ENCODE assay signal across 1 cellular context in the genomic region with DNA sequence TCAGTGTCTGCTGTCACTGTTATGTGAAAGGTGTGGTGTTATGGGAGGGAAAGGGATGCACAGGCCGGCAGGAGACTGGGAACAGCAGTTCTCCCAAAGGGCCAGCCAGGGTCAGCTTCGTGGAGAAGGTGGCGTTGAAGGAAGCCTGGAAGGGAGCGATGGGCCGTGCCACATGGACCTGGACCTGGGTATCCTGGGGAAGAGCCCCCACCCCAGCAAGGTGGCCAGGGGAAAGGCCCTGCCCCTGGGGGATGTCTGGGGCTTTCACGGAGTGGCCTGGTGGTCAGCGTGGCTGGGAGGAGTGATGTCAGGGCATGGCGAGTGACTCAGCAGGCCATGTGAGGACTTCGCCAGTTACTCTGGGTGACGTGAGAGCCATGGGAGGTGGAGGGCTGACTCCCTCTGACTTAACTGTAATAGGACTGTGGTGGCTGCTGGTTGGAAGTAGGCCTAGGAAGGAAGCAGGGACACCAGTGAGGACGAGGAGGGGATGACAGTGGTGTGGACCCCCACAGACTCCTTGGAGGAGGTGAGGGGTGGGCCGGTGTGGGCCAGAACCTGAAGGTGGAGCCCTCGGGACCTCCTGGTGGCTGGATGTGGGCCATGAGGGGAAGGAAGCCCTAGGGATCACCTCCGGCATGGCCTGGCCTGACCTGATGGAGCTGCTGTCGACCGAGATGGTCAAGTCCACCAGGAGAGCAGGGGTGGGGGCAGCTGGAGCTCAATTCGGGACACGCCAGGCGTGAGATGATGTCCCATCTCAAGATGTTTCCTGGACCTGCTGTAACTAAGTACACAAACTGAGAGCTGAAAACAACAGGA.
TF ChIP-seq lines count a peak whose summit lies in the region.

No MANE protein-coding gene starts in this region.

TF ChIP-seq in K562, 482 proteins besides CTCF, POLR2A, EP300 and RAD21:
- TF ChIP-seq JUND (IDR thresholded peaks at IDR 0.05; ENCODE audit: borderline replicate concordance, low read depth, low read length): peak; percentile 24; the same call in 1 of the 2 replicates
- peak; percentile 36; the same call in 1 of the 3 replicates for TF ChIP-seq JUND (tag; IDR thresholded peaks at IDR 0.05; ENCODE audit: borderline replicate concordance, low read depth, low read length)
- TF ChIP-seq, protein P1, sequence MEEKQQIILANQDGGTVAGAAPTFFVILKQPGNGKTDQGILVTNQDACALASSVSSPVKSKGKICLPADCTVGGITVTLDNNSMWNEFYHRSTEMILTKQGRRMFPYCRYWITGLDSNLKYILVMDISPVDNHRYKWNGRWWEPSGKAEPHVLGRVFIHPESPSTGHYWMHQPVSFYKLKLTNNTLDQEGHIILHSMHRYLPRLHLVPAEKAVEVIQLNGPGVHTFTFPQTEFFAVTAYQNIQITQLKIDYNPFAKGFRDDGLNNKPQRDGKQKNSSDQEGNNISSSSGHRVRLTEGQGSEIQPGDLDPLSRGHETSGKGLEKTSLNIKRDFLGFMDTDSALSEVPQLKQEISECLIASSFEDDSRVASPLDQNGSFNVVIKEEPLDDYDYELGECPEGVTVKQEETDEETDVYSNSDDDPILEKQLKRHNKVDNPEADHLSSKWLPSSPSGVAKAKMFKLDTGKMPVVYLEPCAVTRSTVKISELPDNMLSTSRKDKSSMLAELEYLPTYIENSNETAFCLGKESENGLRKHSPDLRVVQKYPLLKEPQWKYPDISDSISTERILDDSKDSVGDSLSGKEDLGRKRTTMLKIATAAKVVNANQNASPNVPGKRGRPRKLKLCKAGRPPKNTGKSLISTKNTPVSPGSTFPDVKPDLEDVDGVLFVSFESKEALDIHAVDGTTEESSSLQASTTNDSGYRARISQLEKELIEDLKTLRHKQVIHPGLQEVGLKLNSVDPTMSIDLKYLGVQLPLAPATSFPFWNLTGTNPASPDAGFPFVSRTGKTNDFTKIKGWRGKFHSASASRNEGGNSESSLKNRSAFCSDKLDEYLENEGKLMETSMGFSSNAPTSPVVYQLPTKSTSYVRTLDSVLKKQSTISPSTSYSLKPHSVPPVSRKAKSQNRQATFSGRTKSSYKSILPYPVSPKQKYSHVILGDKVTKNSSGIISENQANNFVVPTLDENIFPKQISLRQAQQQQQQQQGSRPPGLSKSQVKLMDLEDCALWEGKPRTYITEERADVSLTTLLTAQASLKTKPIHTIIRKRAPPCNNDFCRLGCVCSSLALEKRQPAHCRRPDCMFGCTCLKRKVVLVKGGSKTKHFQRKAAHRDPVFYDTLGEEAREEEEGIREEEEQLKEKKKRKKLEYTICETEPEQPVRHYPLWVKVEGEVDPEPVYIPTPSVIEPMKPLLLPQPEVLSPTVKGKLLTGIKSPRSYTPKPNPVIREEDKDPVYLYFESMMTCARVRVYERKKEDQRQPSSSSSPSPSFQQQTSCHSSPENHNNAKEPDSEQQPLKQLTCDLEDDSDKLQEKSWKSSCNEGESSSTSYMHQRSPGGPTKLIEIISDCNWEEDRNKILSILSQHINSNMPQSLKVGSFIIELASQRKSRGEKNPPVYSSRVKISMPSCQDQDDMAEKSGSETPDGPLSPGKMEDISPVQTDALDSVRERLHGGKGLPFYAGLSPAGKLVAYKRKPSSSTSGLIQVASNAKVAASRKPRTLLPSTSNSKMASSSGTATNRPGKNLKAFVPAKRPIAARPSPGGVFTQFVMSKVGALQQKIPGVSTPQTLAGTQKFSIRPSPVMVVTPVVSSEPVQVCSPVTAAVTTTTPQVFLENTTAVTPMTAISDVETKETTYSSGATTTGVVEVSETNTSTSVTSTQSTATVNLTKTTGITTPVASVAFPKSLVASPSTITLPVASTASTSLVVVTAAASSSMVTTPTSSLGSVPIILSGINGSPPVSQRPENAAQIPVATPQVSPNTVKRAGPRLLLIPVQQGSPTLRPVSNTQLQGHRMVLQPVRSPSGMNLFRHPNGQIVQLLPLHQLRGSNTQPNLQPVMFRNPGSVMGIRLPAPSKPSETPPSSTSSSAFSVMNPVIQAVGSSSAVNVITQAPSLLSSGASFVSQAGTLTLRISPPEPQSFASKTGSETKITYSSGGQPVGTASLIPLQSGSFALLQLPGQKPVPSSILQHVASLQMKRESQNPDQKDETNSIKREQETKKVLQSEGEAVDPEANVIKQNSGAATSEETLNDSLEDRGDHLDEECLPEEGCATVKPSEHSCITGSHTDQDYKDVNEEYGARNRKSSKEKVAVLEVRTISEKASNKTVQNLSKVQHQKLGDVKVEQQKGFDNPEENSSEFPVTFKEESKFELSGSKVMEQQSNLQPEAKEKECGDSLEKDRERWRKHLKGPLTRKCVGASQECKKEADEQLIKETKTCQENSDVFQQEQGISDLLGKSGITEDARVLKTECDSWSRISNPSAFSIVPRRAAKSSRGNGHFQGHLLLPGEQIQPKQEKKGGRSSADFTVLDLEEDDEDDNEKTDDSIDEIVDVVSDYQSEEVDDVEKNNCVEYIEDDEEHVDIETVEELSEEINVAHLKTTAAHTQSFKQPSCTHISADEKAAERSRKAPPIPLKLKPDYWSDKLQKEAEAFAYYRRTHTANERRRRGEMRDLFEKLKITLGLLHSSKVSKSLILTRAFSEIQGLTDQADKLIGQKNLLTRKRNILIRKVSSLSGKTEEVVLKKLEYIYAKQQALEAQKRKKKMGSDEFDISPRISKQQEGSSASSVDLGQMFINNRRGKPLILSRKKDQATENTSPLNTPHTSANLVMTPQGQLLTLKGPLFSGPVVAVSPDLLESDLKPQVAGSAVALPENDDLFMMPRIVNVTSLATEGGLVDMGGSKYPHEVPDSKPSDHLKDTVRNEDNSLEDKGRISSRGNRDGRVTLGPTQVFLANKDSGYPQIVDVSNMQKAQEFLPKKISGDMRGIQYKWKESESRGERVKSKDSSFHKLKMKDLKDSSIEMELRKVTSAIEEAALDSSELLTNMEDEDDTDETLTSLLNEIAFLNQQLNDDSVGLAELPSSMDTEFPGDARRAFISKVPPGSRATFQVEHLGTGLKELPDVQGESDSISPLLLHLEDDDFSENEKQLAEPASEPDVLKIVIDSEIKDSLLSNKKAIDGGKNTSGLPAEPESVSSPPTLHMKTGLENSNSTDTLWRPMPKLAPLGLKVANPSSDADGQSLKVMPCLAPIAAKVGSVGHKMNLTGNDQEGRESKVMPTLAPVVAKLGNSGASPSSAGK (IDR thresholded peaks at IDR 0.05): peak; percentile 39; the same call in 1 of the 2 replicates
- no peak for TF ChIP-seq ATF1 (CRISPR knock-in tag; IDR thresholded peaks at IDR 0.05)
- peak; percentile 46; the same call in 1 of the 2 replicates for TF ChIP-seq ATF1 (tag; IDR thresholded peaks at IDR 0.05)
- TF ChIP-seq NFE2 (IDR thresholded peaks at IDR 0.05; ENCODE audit: low read depth): peak; percentile 26; the same call in 1 of the 2 replicates
- no peak for TF ChIP-seq DDX20 (tag; IDR thresholded peaks at IDR 0.05; ENCODE audit: low read depth)
- no peak for TF ChIP-seq FOXA3 (CRISPR knock-in tag; conservative IDR thresholded peaks at IDR 0.05 in 1 of 2, IDR thresholded peaks at IDR 0.05 in 1 of 2)
- no peak for TF ChIP-seq NFRKB (IDR thresholded peaks at IDR 0.05; ENCODE audit: low read depth)
- TF ChIP-seq NR4A1 (CRISPR knock-in tag; IDR thresholded peaks at IDR 0.05): no peak
- 0 out of 2 replicates have a peak, but pooled peaks have one; percentile 43 for TF ChIP-seq NR4A1 (tag; IDR thresholded peaks at IDR 0.05)
- TF ChIP-seq NR2C1 (IDR thresholded peaks at IDR 0.05): no peak
- TF ChIP-seq NR2C1 (tag; IDR thresholded peaks at IDR 0.05): no peak
- no peak for TF ChIP-seq TEAD4 (IDR thresholded peaks at IDR 0.05; ENCODE audit: low read length)
- no peak for TF ChIP-seq TEAD4 (CRISPR knock-in tag; IDR thresholded peaks at IDR 0.05; ENCODE audit: borderline replicate concordance)
- TF ChIP-seq C11orf30 (IDR thresholded peaks at IDR 0.05; ENCODE audit: low read depth): 0 out of 2 replicates have a peak, but pooled peaks have one; percentile 10
- TF ChIP-seq, protein P2, sequence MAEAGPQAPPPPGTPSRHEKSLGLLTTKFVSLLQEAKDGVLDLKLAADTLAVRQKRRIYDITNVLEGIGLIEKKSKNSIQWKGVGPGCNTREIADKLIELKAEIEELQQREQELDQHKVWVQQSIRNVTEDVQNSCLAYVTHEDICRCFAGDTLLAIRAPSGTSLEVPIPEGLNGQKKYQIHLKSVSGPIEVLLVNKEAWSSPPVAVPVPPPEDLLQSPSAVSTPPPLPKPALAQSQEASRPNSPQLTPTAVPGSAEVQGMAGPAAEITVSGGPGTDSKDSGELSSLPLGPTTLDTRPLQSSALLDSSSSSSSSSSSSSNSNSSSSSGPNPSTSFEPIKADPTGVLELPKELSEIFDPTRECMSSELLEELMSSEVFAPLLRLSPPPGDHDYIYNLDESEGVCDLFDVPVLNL (CRISPR knock-in tag; IDR thresholded peaks at IDR 0.05; ENCODE audit: low read depth): no peak
- TF ChIP-seq, protein P3, sequence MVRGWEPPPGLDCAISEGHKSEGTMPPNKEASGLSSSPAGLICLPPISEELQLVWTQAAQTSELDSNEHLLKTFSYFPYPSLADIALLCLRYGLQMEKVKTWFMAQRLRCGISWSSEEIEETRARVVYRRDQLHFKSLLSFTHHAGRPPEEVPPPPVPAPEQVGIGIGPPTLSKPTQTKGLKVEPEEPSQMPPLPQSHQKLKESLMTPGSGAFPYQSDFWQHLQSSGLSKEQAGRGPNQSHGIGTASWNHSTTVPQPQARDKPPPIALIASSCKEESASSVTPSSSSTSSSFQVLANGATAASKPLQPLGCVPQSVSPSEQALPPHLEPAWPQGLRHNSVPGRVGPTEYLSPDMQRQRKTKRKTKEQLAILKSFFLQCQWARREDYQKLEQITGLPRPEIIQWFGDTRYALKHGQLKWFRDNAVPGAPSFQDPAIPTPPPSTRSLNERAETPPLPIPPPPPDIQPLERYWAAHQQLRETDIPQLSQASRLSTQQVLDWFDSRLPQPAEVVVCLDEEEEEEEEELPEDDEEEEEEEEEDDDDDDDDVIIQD (CRISPR knock-in tag; IDR thresholded peaks at IDR 0.05): no peak
- TF ChIP-seq, protein P4, sequence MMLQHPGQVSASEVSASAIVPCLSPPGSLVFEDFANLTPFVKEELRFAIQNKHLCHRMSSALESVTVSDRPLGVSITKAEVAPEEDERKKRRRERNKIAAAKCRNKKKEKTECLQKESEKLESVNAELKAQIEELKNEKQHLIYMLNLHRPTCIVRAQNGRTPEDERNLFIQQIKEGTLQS (IDR thresholded peaks at IDR 0.05): peak; percentile 71
- TF ChIP-seq, protein P4 (CRISPR knock-in tag; conservative IDR thresholded peaks at IDR 0.05): no peak
- peak; percentile 20; the same call in 1 of the 2 replicates for TF ChIP-seq L3MBTL2 (IDR thresholded peaks at IDR 0.05)
- no peak; the same call in 1 of the 2 replicates for TF ChIP-seq FOSL1 (tag; conservative IDR thresholded peaks at IDR 0.05)
- TF ChIP-seq TCF3 (CRISPR knock-in tag; IDR thresholded peaks at IDR 0.05): no peak
